14 cellular contexts compared by ENCODE assay signal in genomic region chr18:13398631-13399030, GRCh38.
DNase-seq lines count a peak whose midpoint lies in the region; TF ChIP-seq lines count a peak whose summit lies in the region.
"Had no signal": no experiment of that assay in that cellular context is flagged by ENCODE, and none has a peak within 500 bp of the region (broad histone marks: within the 10 kb centered on the region; RNA-seq: fewer than 3 reads in every experiment).

No MANE protein-coding gene starts in this region.

- no peak overlapping the region for H3K4me3 Mint-ChIP-seq in chondrocyte (ENCODE audit: unreplicated experiment)
- H3K4me3 Mint-ChIP-seq in osteocyte (ENCODE audit: unreplicated experiment): no peak overlapping the region
- H3K4me3 Mint-ChIP-seq: CD14-positive monocyte; CD8-positive, alpha-beta T cell; H9 had no signal

- H3K9me3 Mint-ChIP-seq in chondrocyte (ENCODE audit: low read depth): no peaks in the 10 kb centered on the region
- no peaks in the 10 kb centered on the region for H3K9me3 Mint-ChIP-seq in osteocyte (ENCODE audit: unreplicated experiment)
- H3K9me3 Mint-ChIP-seq: CD14-positive monocyte; CD8-positive, alpha-beta T cell; H9 had no signal

- H3K27ac Mint-ChIP-seq in chondrocyte (ENCODE audit: unreplicated experiment) (no peak overlapping the region), osteocyte (ENCODE audit: unreplicated experiment) (no peak overlapping the region)
- H3K27ac Mint-ChIP-seq: CD8-positive, alpha-beta T cell had no signal

- H3K27me3 Mint-ChIP-seq in chondrocyte (ENCODE audit: low read depth) (no peaks in the 10 kb centered on the region), osteocyte (ENCODE audit: unreplicated experiment) (peaks cover 6% of the 10 kb centered on the region)

- peaks cover 12% of the 10 kb centered on the region for H3K4me1 Mint-ChIP-seq in chondrocyte (ENCODE audit: low read depth)
- H3K4me1 Mint-ChIP-seq in osteocyte (ENCODE audit: unreplicated experiment): no peaks in the 10 kb centered on the region
- H3K4me1 Mint-ChIP-seq: CD14-positive monocyte, H9 had no signal

- H3K36me3 Mint-ChIP-seq in chondrocyte (ENCODE audit: low read depth): peaks cover 17% of the 10 kb centered on the region
- H3K36me3 Mint-ChIP-seq in osteocyte (ENCODE audit: unreplicated experiment): no peaks in the 10 kb centered on the region
- H3K36me3 Mint-ChIP-seq: CD14-positive monocyte had no signal

- peak; percentile 7 to 10 for DNase-seq in activated T-cell treated with anti-CD3 and anti-CD28 coated beads, Interleukin-2, amount 50 U/mL, for 48 hours
- no peak for DNase-seq in activated T-cell treated with anti-CD3 and anti-CD28 coated beads for 4 hours
- DNase-seq in chondrocyte (ENCODE audit: low spot score): peak; percentile 75
- peak; percentile 54 for DNase-seq in osteocyte (ENCODE audit: extremely low spot score, unreplicated experiment)
- no peak for DNase-seq in NCI-H524 (lab: John Stamatoyannopoulos, UW)
- no peak for DNase-seq in SHP77 (lab: John Stamatoyannopoulos, UW)
- no peak for DNase-seq in NCI-H524 treated with DMSO at 0.1 percent for 48 hours (lab: John Stamatoyannopoulos, UW)
- DNase-seq: 8988T, Calu3, DMS79 treated with DMSO at 0.1 percent for 48 hours, GF-D8, H9 had no signal

- TF ChIP-seq CTCF in chondrocyte (IDR thresholded peaks at IDR 0.05): no peak
- no peak for TF ChIP-seq CTCF in osteocyte (IDR thresholded peaks at IDR 0.05)

Comparison
In these comparisons a context has a peak if more than half of its experiments do, and no peak if none do; other contexts are left out.
1. DNase-seq: peak in activated T-cell treated with anti-CD3 and anti-CD28 coated beads, Interleukin-2, amount 50 U/mL, for 48 hours (2 of 2), chondrocyte (single experiment) and osteocyte (single experiment); none in activated T-cell treated with anti-CD3 and anti-CD28 coated beads for 4 hours (single experiment), NCI-H524 (0 of 2), SHP77 (0 of 2) and NCI-H524 treated with DMSO at 0.1 percent for 48 hours (single experiment).